1 cellular context compared by ENCODE assay signal in genomic region chr19:2273356-2274184, GRCh38.
TF ChIP-seq lines count a peak whose summit lies in the region.

No MANE protein-coding gene starts in this region.

TF ChIP-seq in A549, 52 proteins besides CTCF, POLR2A, EP300 and RAD21 (continued from another document):
- no peak for TF ChIP-seq HDAC2 (IDR thresholded peaks at IDR 0.05)
- TF ChIP-seq, protein P1, sequence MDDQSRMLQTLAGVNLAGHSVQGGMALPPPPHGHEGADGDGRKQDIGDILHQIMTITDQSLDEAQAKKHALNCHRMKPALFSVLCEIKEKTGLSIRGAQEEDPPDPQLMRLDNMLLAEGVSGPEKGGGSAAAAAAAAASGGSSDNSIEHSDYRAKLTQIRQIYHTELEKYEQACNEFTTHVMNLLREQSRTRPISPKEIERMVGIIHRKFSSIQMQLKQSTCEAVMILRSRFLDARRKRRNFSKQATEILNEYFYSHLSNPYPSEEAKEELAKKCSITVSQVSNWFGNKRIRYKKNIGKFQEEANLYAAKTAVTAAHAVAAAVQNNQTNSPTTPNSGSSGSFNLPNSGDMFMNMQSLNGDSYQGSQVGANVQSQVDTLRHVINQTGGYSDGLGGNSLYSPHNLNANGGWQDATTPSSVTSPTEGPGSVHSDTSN (IDR thresholded peaks at IDR 0.05): peak; percentile 37; the same call in 1 of the 2 replicates
